Comparison of ENCODE assay signal across 37 cellular contexts in the genomic region with DNA sequence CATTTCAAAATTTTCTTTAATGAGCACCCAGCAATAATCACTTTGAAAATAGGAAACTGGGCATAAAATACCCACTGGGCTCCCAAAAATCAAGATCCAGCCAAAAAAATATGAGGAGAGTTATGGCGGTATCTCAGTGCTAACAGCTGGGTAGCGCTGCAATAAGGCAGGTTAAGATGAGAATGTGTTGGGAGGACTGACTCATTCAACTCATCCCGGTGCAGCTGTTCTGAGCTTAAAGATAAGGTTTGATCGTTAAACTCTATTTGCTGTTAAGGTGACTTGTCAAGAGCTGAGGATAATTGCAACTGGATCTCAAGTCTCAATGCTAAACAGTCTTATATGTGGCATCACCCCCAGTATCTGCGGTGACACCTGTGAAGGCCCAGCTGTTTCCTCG.
"Had no signal": no experiment of that assay in that cellular context is flagged by ENCODE, and none has a peak within 500 bp of the region (broad histone marks: within the 10 kb centered on the region; RNA-seq: fewer than 3 reads in every experiment).

No MANE protein-coding gene starts in this region.

- H3K27me3 ChIP-seq: MG63 had no signal

- H3K4me2 ChIP-seq: KMS-11 had no signal

- H3K9ac ChIP-seq: KMS-11 had no signal

- H3K4me3 ChIP-seq: MG63 had no signal

- H3K36me3 ChIP-seq: MG63 had no signal

- DNase-seq: Karpas-422, Kasumi-1, KG1, MG63, MM.1S, MV-4-11, NCI-H1048, NCI-H1092, NCI-H1092 treated with DMSO at 0.1 percent for 48 hours, NCI-H1105, NCI-H1105 treated with DMSO at 0.1 percent for 48 hours, NCI-H1417, NCI-H1417 treated with DMSO at 0.1 percent for 48 hours, NCI-H1436, NCI-H1436 treated with DMSO at 0.1 percent for 48 hours, NCI-H146, NCI-H1694, NCI-H1694 treated with DMSO at 0.1 percent for 48 hours, NCI-H187, NCI-H187 treated with DMSO at 0.1 percent for 48 hours, NCI-H1930, NCI-H2029, NCI-H2029 treated with DMSO at 0.1 percent for 48 hours, NCI-H2081, NCI-H2081 treated with DMSO at 0.1 percent for 48 hours, NCI-H2107, NCI-H2171, NCI-H2171 treated with DMSO at 0.1 percent for 48 hours, NCI-H2227 treated with DMSO at 0.1 percent for 48 hours, NCI-H226, NCI-H345, NCI-H446, NCI-H446 treated with DMSO at 0.1 percent for 48 hours, NCI-H510A, NCI-H510A treated with DMSO at 0.1 percent for 48 hours, NCI-H524 had no signal

- H3K27ac ChIP-seq: KMS-11 had no signal

- H3K9me3 ChIP-seq: MG63 had no signal
